8 cellular contexts compared by ENCODE assay signal in genomic region chr1:144546274-144547171, GRCh38. TPM values are rescaled to one million over a fixed set of nuclear protein-coding genes. Genes with fewer than 3 reads are reported as not detected.
A peak's percentile ranks its signal among the peaks of the same experiment; 100 is the strongest.
DNase-seq lines count a peak whose midpoint lies in the region; ATAC-seq, FAIRE-seq and TF ChIP-seq lines count a peak whose summit lies in the region.
"Not testable (repeated sequence)": the region's sequence is repeated elsewhere in the genome, so short reads cannot be mapped to it uniquely, and the experiment has no call there.

No MANE protein-coding gene starts in this region.

- TF ChIP-seq CTCF in AG04449 (IDR thresholded peaks at IDR 0.05; ENCODE audit: insufficient read depth, low read length, missing control alignments); coronary artery (IDR thresholded peaks at IDR 0.05); keratinocyte (optimal IDR thresholded peaks at IDR 0.05 in 1 of 3, IDR thresholded peaks at IDR 0.05 in 1 of 3, conservative IDR thresholded peaks at IDR 0.05 in 1 of 3; ENCODE audit: extremely low read depth in 1 of 3, insufficient read depth in 2 of 3, low read length in 3 of 3): not testable (repeated sequence)

- 2 to 12% (median 10%) methylated on average over 26 to 30 of the region's 37 CpGs for WGBS in small intestine, 3 donors

- H3K4me1 ChIP-seq in keratinocyte (ENCODE audit: control insufficient read depth, extremely low read depth, insufficient read depth, low read length); small intestine (ENCODE audit: control insufficient read depth in 2 of 2, insufficient read depth in 1 of 2, low read depth in 1 of 2, low read length in 1 of 2): not testable (repeated sequence)

- H2AFZ ChIP-seq in keratinocyte (ENCODE audit: control insufficient read depth, low read length), result peak overlapping the region; percentile 99

- not testable (repeated sequence) for H3K79me2 ChIP-seq in keratinocyte (ENCODE audit: control insufficient read depth, insufficient read depth, low read length)

- dilution Hi-C loops in keratinocyte (cut with MboI; ENCODE audit: extremely low pct_ligation_motif_present, low sequenced_read_pairs), result not testable (repeated sequence)

- H3K4me2 ChIP-seq in keratinocyte (ENCODE audit: control insufficient read depth, extremely low read depth, insufficient read depth, low read depth, low read length), result peak overlapping the region; percentile 78

- CTCF ChIA-PET in AG04449 (lab: Yijun Ruan, JAX), result not testable (repeated sequence)

- not testable (repeated sequence) for H3K9me3 ChIP-seq in keratinocyte (ENCODE audit: control insufficient read depth, low read depth, low read length); small intestine (ENCODE audit: control insufficient read depth, low read depth)

- H3K9me1 ChIP-seq in keratinocyte (ENCODE audit: control insufficient read depth, extremely low read depth, insufficient read depth, low read length), result not testable (repeated sequence)

- FAIRE-seq in keratinocyte (lab: Jason Lieb, UNC); small intestine (lab: Jason Lieb, UNC): not testable (repeated sequence)

- H3K9ac ChIP-seq in keratinocyte (ENCODE audit: control insufficient read depth, extremely low read depth, insufficient read depth, low read length), result peak overlapping the region; percentile 92

- peak overlapping the region; percentile 62 for H3K4me3 ChIP-seq in AG04449 (ENCODE audit: low read depth, low read length)
- peak overlapping the region; percentile 71 for H3K4me3 ChIP-seq in coronary artery
- peak overlapping the region; percentile 33 to 65 (median 46) for H3K4me3 ChIP-seq in keratinocyte (ENCODE audit: control insufficient read depth in 2 of 3, extremely low read depth in 1 of 3, insufficient read depth in 2 of 3, low read depth in 1 of 3, low read length in 3 of 3)
- peak overlapping the region in 1 of 2 donors; percentile 42 for H3K4me3 ChIP-seq in small intestine (ENCODE audit: low read depth in 1 of 2, low read length in 2 of 2)

- H4K20me1 ChIP-seq in keratinocyte (ENCODE audit: control insufficient read depth, extremely low read depth, insufficient read depth, low read length), result not testable (repeated sequence)

- not testable (repeated sequence) for H3K27me3 ChIP-seq in keratinocyte (ENCODE audit: control insufficient read depth, extremely low read depth, insufficient read depth, low read length); small intestine (ENCODE audit: control insufficient read depth in 2 of 2, insufficient read depth in 2 of 2, low read length in 2 of 2)

- POLR2A ChIA-PET in AG04449 (lab: Yijun Ruan, JAX), result interaction anchor here (0.7 to 1.2 kb wide), 3 partner anchors 134 to 1841 kb away, joined by 3 to 12 read pairs (median 12); no protein-coding TSS in a partner anchor

- ATAC-seq in GM18873 (IDR thresholded peaks at IDR 0.05; ENCODE audit: low FRiP score, unreplicated experiment), result peak; percentile 79
- ATAC-seq in HG03066 (IDR thresholded peaks at IDR 0.05; ENCODE audit: low read depth, unreplicated experiment), result peak; percentile 87

- not testable (repeated sequence) for H3K36me3 ChIP-seq in keratinocyte (ENCODE audit: control insufficient read depth in 2 of 2, extremely low read depth in 1 of 2, insufficient read depth in 2 of 2, low read length in 2 of 2); small intestine (ENCODE audit: control insufficient read depth in 2 of 2, insufficient read depth in 2 of 2, low read length in 2 of 2)

- DNase-seq in AG04449 (ENCODE audit: low read depth, low spot score) (peak; percentile 86), NCI-H526 treated with DMSO at 0.1 percent for 48 hours (lab: John Stamatoyannopoulos, UW) (peak; percentile 96), coronary artery (ENCODE audit: low spot score) (peak; percentile 91), keratinocyte (ENCODE audit: low read depth, low spot score) (peak; percentile 83), small intestine (peak; percentile 28)
- peak; percentile 71 to 76 for DNase-seq in activated CD4-positive, alpha-beta T cell treated with anti-CD3 and anti-CD28 coated beads, Interleukin-2, amount 50 U/mL, for 24 hours (ENCODE audit: low read depth in 1 of 2, low spot score in 1 of 2)

- H3K27ac ChIP-seq in coronary artery, result peak overlapping the region; percentile 80 to 97
- peak overlapping the region; percentile 96 for H3K27ac ChIP-seq in keratinocyte (ENCODE audit: control insufficient read depth, insufficient read depth, low read length)
- peak overlapping the region; percentile 85 to 93 for H3K27ac ChIP-seq in small intestine (ENCODE audit: low read depth in 1 of 2, low read length in 1 of 2)

RNA-seq across cellular contexts. Expression of gene PPIAL4F, which starts 46.2 kb away (rescaled TPM):
- polyA plus RNA-seq in keratinocyte, result not detected in 3 replicates
- polyA plus RNA-seq in keratinocyte (2011; ENCODE audit: low read depth), result not detected
- polyA plus RNA-seq in keratinocyte (2011; cell fraction: cytosol; rRNA removed), result not detected in 2 replicates
- polyA plus RNA-seq in keratinocyte (2011; cell fraction: nucleus; rRNA removed), result not detected in 2 replicates
- not detected in 2 replicates for polyA plus RNA-seq in keratinocyte (2012; ENCODE audit: low replicate concordance)
- not detected in 3 replicates for polyA minus RNA-seq in keratinocyte
- not detected for polyA minus RNA-seq in keratinocyte (2011; cell fraction: cytosol; rRNA and poly(A)+ RNA removed)
- not detected in 2 replicates for polyA minus RNA-seq in keratinocyte (2011; cell fraction: nucleus; rRNA and poly(A)+ RNA removed)
- not detected for polyA plus RNA-seq in small intestine

Comparison
In these comparisons a context has a peak if more than half of its experiments do, and no peak if none do; other contexts are left out.
1. DNase-seq: peak in every context shown above with its lines; median percentile 96 in NCI-H526 treated with DMSO at 0.1 percent for 48 hours; 91 in coronary artery; 86 in AG04449; 83 in keratinocyte; 74 in activated CD4-positive, alpha-beta T cell treated with anti-CD3 and anti-CD28 coated beads, Interleukin-2, amount 50 U/mL, for 24 hours; 28 in small intestine.